In genomic region chr12:109595321-109595902, GRCh38 we compare ENCODE assay signal across 1 cellular context.
TF ChIP-seq lines count a peak whose summit lies in the region.

No MANE protein-coding gene starts in this region.

TF ChIP-seq in GM12878, 131 proteins besides CTCF, POLR2A, EP300 and RAD21 (continued from another document):
- peak; percentile 50 to 64; a peak in 3 of 4 replicates for TF ChIP-seq IKZF2 (IDR thresholded peaks at IDR 0.05)
- no peak for TF ChIP-seq HDGF (IDR thresholded peaks at IDR 0.05)
- TF ChIP-seq TCF7 (IDR thresholded peaks at IDR 0.05; ENCODE audit: borderline replicate concordance): peak; percentile 86
- peak; percentile 74 for TF ChIP-seq EED (IDR thresholded peaks at IDR 0.05; ENCODE audit: low read depth)
- peak; percentile 67 for TF ChIP-seq IKZF1 (conservative IDR thresholded peaks at IDR 0.05)
